In the genomic region with DNA sequence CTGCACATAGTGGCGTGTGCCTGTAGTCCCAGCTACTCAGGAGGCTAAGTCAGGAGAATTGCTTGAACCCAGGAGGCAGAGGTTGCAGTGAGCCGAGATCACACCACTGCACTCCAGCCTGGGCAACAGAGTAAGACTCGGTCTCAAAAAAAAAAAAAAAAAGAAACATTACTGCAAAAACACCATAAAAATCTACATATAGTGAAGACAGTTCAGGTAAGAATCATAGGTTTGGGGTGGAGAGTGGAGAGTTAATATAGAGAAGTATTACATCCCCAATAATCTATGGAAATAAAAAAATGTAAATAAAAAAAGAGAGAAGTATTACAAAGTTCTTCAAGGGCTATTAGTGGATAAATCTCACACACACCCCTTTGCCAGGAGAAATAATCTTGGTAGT, we compare ENCODE assay signal across 7 cellular contexts. TPM values are rescaled to one million over a fixed set of nuclear protein-coding genes. Genes with fewer than 3 reads are reported as not detected.
A peak's percentile ranks its signal among the peaks of the same experiment; 100 is the strongest.
DNase-seq lines count a peak whose midpoint lies in the region; ATAC-seq and TF ChIP-seq lines count a peak whose summit lies in the region.
"Not testable (repeated sequence)": the region's sequence is repeated elsewhere in the genome, so short reads cannot be mapped to it uniquely, and the experiment has no call there.

No MANE protein-coding gene starts in this region.

- H3K4me1 Mint-ChIP-seq in CD8-positive, alpha-beta T cell (ENCODE audit: low read depth) = peaks cover 79% of the 10 kb centered on the region
- peaks cover 37% of the 10 kb centered on the region for H3K4me1 Mint-ChIP-seq in WTC11
- peaks cover 40% of the 10 kb centered on the region for H3K4me1 Mint-ChIP-seq in central memory CD8-positive, alpha-beta T cell

- TF ChIP-seq CTCF in CD8-positive, alpha-beta T cell (IDR thresholded peaks at IDR 0.05); HEK293 (tag by site-specific recombination; IDR thresholded peaks at IDR 0.05); WTC11 (IDR thresholded peaks at IDR 0.05): not testable (repeated sequence)

- H2BK15ac ChIP-seq in mesenchymal stem cell (ENCODE audit: low read depth, poor library complexity, severe bottlenecking) = not testable (repeated sequence)

- not testable (repeated sequence) for H3K79me1 ChIP-seq in mesenchymal stem cell (replicated peaks; ENCODE audit: low read length, poor library complexity, severe bottlenecking); trophoblast cell (ENCODE audit: low read length)

- peak overlapping the region; percentile 8 for H3K27ac Mint-ChIP-seq in CD8-positive, alpha-beta T cell
- H3K27ac Mint-ChIP-seq in WTC11 = not testable (repeated sequence)
- H3K27ac Mint-ChIP-seq in central memory CD8-positive, alpha-beta T cell (ENCODE audit: low read depth) = peak overlapping the region; percentile 44

- ATAC-seq in CD8-positive, alpha-beta T cell; WTC11; central memory CD8-positive, alpha-beta T cell (replicated peaks; ENCODE audit: extremely low read depth, poor library complexity, severe bottlenecking): not testable (repeated sequence)

- H3K4me3 Mint-ChIP-seq in CD8-positive, alpha-beta T cell; WTC11; central memory CD8-positive, alpha-beta T cell: not testable (repeated sequence)

- 100% methylated on average over 1 of the region's 3 CpGs for WGBS in mesenchymal stem cell
- WGBS in trophoblast cell (ENCODE audit: extremely low coverage, insufficient coverage, insufficient read length) = no CpG with 5 or more reads among the region's 3 CpGs

- not testable (repeated sequence) for H3K23ac ChIP-seq in mesenchymal stem cell (ENCODE audit: low read length in 2 of 2); trophoblast cell (ENCODE audit: low read length)

- H3K4ac ChIP-seq in mesenchymal stem cell (ENCODE audit: low read depth in 1 of 2, low read length in 2 of 2) = not testable (repeated sequence)
- H3K4ac ChIP-seq in trophoblast cell (ENCODE audit: low read depth, low read length) = peak overlapping the region; percentile 47

- peaks cover 37% of the 10 kb centered on the region for H3K4me1 ChIP-seq in CD8-positive, alpha-beta T cell (ENCODE audit: insufficient read depth, low read length)
- H3K4me1 ChIP-seq in HEK293 (ENCODE audit: control insufficient read depth, insufficient read depth, low read length) = peaks cover 33% of the 10 kb centered on the region
- peaks cover 95% of the 10 kb centered on the region for H3K4me1 ChIP-seq in Karpas-422 (ENCODE audit: low read length)
- H3K4me1 ChIP-seq in mesenchymal stem cell (ENCODE audit: control insufficient read depth, insufficient read depth, low read depth, low read length); trophoblast cell (ENCODE audit: control insufficient read depth in 1 of 2, insufficient read depth in 2 of 2, low read length in 2 of 2): not testable (repeated sequence)

- H3K4me3 ChIP-seq in CD8-positive, alpha-beta T cell (ENCODE audit: low read depth, low read length); HEK293 (ENCODE audit: low read depth, low read length); Karpas-422 (ENCODE audit: low read length); mesenchymal stem cell (ENCODE audit: insufficient read depth in 1 of 2, low read depth in 1 of 2, low read length in 2 of 2); trophoblast cell (ENCODE audit: low read depth, low read length): not testable (repeated sequence)

- not testable (repeated sequence) for H3K9me3 ChIP-seq in CD8-positive, alpha-beta T cell (ENCODE audit: low read length); HEK293 (ENCODE audit: control insufficient read depth, insufficient read depth, low read depth, low read length); Karpas-422 (ENCODE audit: low read length); mesenchymal stem cell (ENCODE audit: control insufficient read depth, low read length); trophoblast cell (ENCODE audit: insufficient read depth, low read depth, low read length)

- not testable (repeated sequence) for H2BK5ac ChIP-seq in mesenchymal stem cell (ENCODE audit: low read depth, low read length, poor library complexity, severe bottlenecking); trophoblast cell (ENCODE audit: low read depth, low read length, poor library complexity)

- H3K36me3 Mint-ChIP-seq in CD8-positive, alpha-beta T cell = peaks cover 15% of the 10 kb centered on the region
- H3K36me3 Mint-ChIP-seq in WTC11; central memory CD8-positive, alpha-beta T cell (ENCODE audit: insufficient read depth): not testable (repeated sequence)

- H3K14ac ChIP-seq in mesenchymal stem cell (ENCODE audit: low read length in 2 of 2); trophoblast cell (ENCODE audit: low read length): not testable (repeated sequence)

- CTCF ChIA-PET in CD8-positive, alpha-beta T cell (lab: Charles Lee) = interaction anchor here (0.7 kb wide), 1 partner anchor 322 kb away, joined by 4 read pairs; no protein-coding TSS in a partner anchor
- CTCF ChIA-PET in HEK293 (lab: Yijun Ruan, JAX); WTC11 (lab: Charles Lee): not testable (repeated sequence)

- peaks cover 100% of the 10 kb centered on the region for H3K79me2 ChIP-seq in Karpas-422 (ENCODE audit: low read length)
- not testable (repeated sequence) for H3K79me2 ChIP-seq in trophoblast cell (ENCODE audit: control insufficient read depth, insufficient read depth, low read length, poor library complexity)

- H4K12ac ChIP-seq in trophoblast cell (ENCODE audit: low read depth, low read length) = not testable (repeated sequence)

- not testable (repeated sequence) for H3K9me3 Mint-ChIP-seq in CD8-positive, alpha-beta T cell; WTC11; central memory CD8-positive, alpha-beta T cell

- H3K18ac ChIP-seq in mesenchymal stem cell (ENCODE audit: low read depth in 1 of 2, low read length in 2 of 2); trophoblast cell (ENCODE audit: low read length): not testable (repeated sequence)

- not testable (repeated sequence) for DNase-seq in CD8-positive, alpha-beta T cell; Karpas-422; WTC11 (ENCODE audit: low spot score); central memory CD8-positive, alpha-beta T cell (ENCODE audit: low spot score in 2 of 2); mesenchymal stem cell; trophoblast cell

- not testable (repeated sequence) for H3K9ac ChIP-seq in Karpas-422 (ENCODE audit: low read length); trophoblast cell (ENCODE audit: low read length)
- peak overlapping the region; percentile 33 for H3K9ac ChIP-seq in mesenchymal stem cell (ENCODE audit: low read length)

- not testable (repeated sequence) for H2BK120ac ChIP-seq in mesenchymal stem cell (ENCODE audit: low read depth, low read length); trophoblast cell (ENCODE audit: insufficient read depth, low read length, poor library complexity)

- H3K27ac ChIP-seq in CD8-positive, alpha-beta T cell (ENCODE audit: low read depth, low read length); HEK293 (ENCODE audit: extremely low read depth, low read depth, low read length); mesenchymal stem cell (ENCODE audit: low read length, poor library complexity, severe bottlenecking); trophoblast cell (ENCODE audit: low read depth, low read length): not testable (repeated sequence)
- peak overlapping the region; percentile 2; the same call in 1 of the 2 replicates for H3K27ac ChIP-seq in Karpas-422 (ENCODE audit: low read length)

- H2AK5ac ChIP-seq in mesenchymal stem cell (ENCODE audit: low read length, severe bottlenecking); trophoblast cell (ENCODE audit: low read length): not testable (repeated sequence)

- H2BK12ac ChIP-seq in mesenchymal stem cell (ENCODE audit: low read length in 2 of 2); trophoblast cell (ENCODE audit: low read length): not testable (repeated sequence)

- H4K20me1 ChIP-seq in Karpas-422 (ENCODE audit: insufficient read depth, low read depth, low read length) = peaks cover 10% of the 10 kb centered on the region; the same call in 1 of the 2 replicates

- intact Hi-C loops in CD8-positive, alpha-beta T cell (cut with DNase I, micrococcal nuclease) = not testable (repeated sequence)

- H3K27me3 ChIP-seq in CD8-positive, alpha-beta T cell (ENCODE audit: insufficient read depth, low read length); Karpas-422 (ENCODE audit: low read length); mesenchymal stem cell (ENCODE audit: control insufficient read depth in 1 of 2, insufficient read depth in 1 of 2, low read length in 2 of 2); trophoblast cell (ENCODE audit: insufficient read depth, low read length): not testable (repeated sequence)

- H3K9me2 ChIP-seq in Karpas-422 (replicated peaks; ENCODE audit: insufficient read depth, low read length) = not testable (repeated sequence)

- not testable (repeated sequence) for H3K27me3 Mint-ChIP-seq in CD8-positive, alpha-beta T cell (ENCODE audit: low read depth); WTC11 (ENCODE audit: low read depth); central memory CD8-positive, alpha-beta T cell

- not testable (repeated sequence) for H3K36me3 ChIP-seq in CD8-positive, alpha-beta T cell (ENCODE audit: insufficient read depth, low read length); HEK293 (ENCODE audit: control insufficient read depth in 2 of 2, insufficient read depth in 1 of 2, low read length in 2 of 2); Karpas-422 (ENCODE audit: insufficient read depth, low read length); trophoblast cell (ENCODE audit: control insufficient read depth in 1 of 2, insufficient read depth in 2 of 2, low read length in 2 of 2)
- peaks cover 4 to 15% of the 10 kb centered on the region in 2 experiments for H3K36me3 ChIP-seq in mesenchymal stem cell (ENCODE audit: control insufficient read depth in 1 of 2, insufficient read depth in 2 of 2, low read depth in 1 of 2, low read length in 2 of 2)

- H4K8ac ChIP-seq in mesenchymal stem cell (ENCODE audit: low read length); trophoblast cell (ENCODE audit: low read depth, low read length): not testable (repeated sequence)

- POLR2A ChIA-PET in CD8-positive, alpha-beta T cell (lab: Charles Lee) = interaction anchor here (0.6 kb wide), 1 partner anchor 326 kb away, joined by 3 read pairs; no protein-coding TSS in a partner anchor
- POLR2A ChIA-PET in HEK293 (lab: Yijun Ruan, JAX) = interaction anchor here (1.1 kb wide), 1 partner anchor 105 kb away, joined by 3 read pairs; a partner anchor contains a TSS
- POLR2A ChIA-PET in WTC11 (lab: Charles Lee) = not testable (repeated sequence)

- H2AFZ ChIP-seq in Karpas-422 (ENCODE audit: low read length); mesenchymal stem cell (ENCODE audit: low read depth, low read length); trophoblast cell (ENCODE audit: insufficient read depth, low read length, poor library complexity): not testable (repeated sequence)

- H3K4me2 ChIP-seq in Karpas-422 (ENCODE audit: low read depth, low read length, poor library complexity, severe bottlenecking); mesenchymal stem cell (ENCODE audit: low read length, poor library complexity, severe bottlenecking); trophoblast cell (ENCODE audit: low read length): not testable (repeated sequence)

- H4K91ac ChIP-seq in mesenchymal stem cell (ENCODE audit: low read length); trophoblast cell (ENCODE audit: low read depth, low read length): not testable (repeated sequence)

RNA-seq across cellular contexts. Expression of a gene that starts 7.7 kb away (rescaled TPM):
- total RNA-seq in CD8-positive, alpha-beta T cell = 10 to 100 TPM; 32.6 to 36.5 TPM
- 77.9 and 113 TPM in 2 replicates for total RNA-seq in Karpas-422 (2014; rRNA removed; shearing (Covaris generic); ENCODE audit: low replicate concordance)
- total RNA-seq in WTC11 (2021) = 43.3 to 47.5 TPM (median 43.5 TPM) in 3 replicates
- polyA plus RNA-seq in mesenchymal stem cell (2013, experiment 1 of 2) = 23.9 TPM
- 24.7 TPM for polyA plus RNA-seq in mesenchymal stem cell (2013, experiment 2 of 2)
- 18.2 and 20.1 TPM in 2 replicates for polyA plus RNA-seq in trophoblast cell (2013)
